ENCODE assay signal across 28 cellular contexts in genomic region chr1:214126697-214127146, GRCh38.
"Had no signal": no experiment of that assay in that cellular context is flagged by ENCODE, and none has a peak within 500 bp of the region (broad histone marks: within the 10 kb centered on the region; RNA-seq: fewer than 3 reads in every experiment).

No MANE protein-coding gene starts in this region.

- H3K79me2 ChIP-seq: parathyroid adenoma had no signal

- H3K9ac ChIP-seq: neural progenitor cell, parathyroid adenoma had no signal

- H3K36me3 ChIP-seq: heart right ventricle, left lung, neural progenitor cell, neutrophil, stomach, thoracic aorta, tibial artery, uterus had no signal

- H3K4me3 ChIP-seq: heart right ventricle, left lung, lung, mucosa of descending colon, neural progenitor cell, psoas muscle, skin epidermis, stomach, thoracic aorta, tibial artery, uterus had no signal

- H3K27me3 ChIP-seq: heart right ventricle, left lung, neural progenitor cell, neutrophil, stomach, tibial artery, uterus had no signal

- ATAC-seq: heart right ventricle; left cardiac atrium; left lung; mucosa of descending colon; naive thymus-derived CD8-positive, alpha-beta T cell; psoas muscle; sciatic nerve; stimulated activated naive B cell treated with anti-CD40 and anti-IgM and Interleukin-4, amounts not matched to agents 10 μg/mL and 1 μg/mL and 100 μg/mL, for 72 hours; stimulated activated naive CD8-positive, alpha-beta T cell treated with anti-CD3 and anti-CD28 coated beads, Interleukin-15, Interleukin-2, amounts not matched to agents 100 U/mL and 50 U/mL, for 24 hours had no signal

- H3K9me3 ChIP-seq: left lung, mucosa of descending colon, neutrophil, psoas muscle, stomach, thoracic aorta, tibial artery, uterus had no signal

- H2AFZ ChIP-seq: neural progenitor cell, parathyroid adenoma had no signal

- FAIRE-seq: keratinocyte had no signal

- H3K27ac ChIP-seq: heart right ventricle, left lung, neural progenitor cell, neutrophil, parathyroid adenoma, psoas muscle, skin epidermis, stomach, thoracic aorta, tibial artery, uterus had no signal

- H3K4me1 ChIP-seq: left lung, parathyroid adenoma, psoas muscle, tibial artery, uterus had no signal

- DNase-seq: heart right ventricle; hippocampal formation; kidney glomerular epithelial cell; left cardiac atrium; left lung; midbrain; mucosa of descending colon; naive thymus-derived CD8-positive, alpha-beta T cell; nephron progenitor cell; occipital lobe; psoas muscle; stimulated activated CD4-positive, alpha-beta T cell treated with anti-CD3 and anti-CD28 coated beads, Interleukin-12 subunit alpha, Interleukin-12 subunit beta, amount 100 ng/mL, for 4 hours; stimulated activated CD4-positive, alpha-beta T cell treated with anti-CD3 and anti-CD28 coated beads, Interleukin-15, amount 100 ng/mL, for 24 hours; stimulated activated CD4-positive, alpha-beta T cell treated with anti-CD3 and anti-CD28 coated beads, Interleukin-2, amount 100 ng/mL, for 24 hours; stimulated activated CD4-positive, alpha-beta T cell treated with anti-CD3 and anti-CD28 coated beads, Interleukin-4, amount 100 ng/mL, for 1 hour; stimulated activated naive B cell treated with anti-CD40 and anti-IgM and Interleukin-4, amounts not matched to agents 10 μg/mL and 1 μg/mL and 100 μg/mL, for 72 hours; stimulated activated naive CD8-positive, alpha-beta T cell treated with anti-CD3 and anti-CD28 coated beads, Interleukin-15, Interleukin-2, amounts not matched to agents 100 U/mL and 50 U/mL, for 24 hours; stomach; tibial artery; uterus had no signal

- H3K4me2 ChIP-seq: neural progenitor cell had no signal
